ENCODE assay signal across 8 cellular contexts in genomic region chr12:131402222-131402621, GRCh38.
A peak's percentile ranks its signal among the peaks of the same experiment; 100 is the strongest.
DNase-seq lines count a peak whose midpoint lies in the region; ATAC-seq, FAIRE-seq and TF ChIP-seq lines count a peak whose summit lies in the region.
"Not testable (repeated sequence)": the region's sequence is repeated elsewhere in the genome, so short reads cannot be mapped to it uniquely, and the experiment has no call there.

No MANE protein-coding gene starts in this region.

- H4K20me1 ChIP-seq in HCT116 (ENCODE audit: insufficient read depth); PC-3 (ENCODE audit: low read length): not testable (repeated sequence)

- intact Hi-C loops in HCT116 (cut with micrococcal nuclease); PC-3 (cut with micrococcal nuclease); left lung (cut with DNase I); natural killer cell (cut with micrococcal nuclease); sciatic nerve (cut with DNase I); upper lobe of right lung (cut with DNase I): not testable (repeated sequence)
- intact Hi-C loops in heart right ventricle (cut with DNase I): loop anchor here in 3 of 10 donors (2.0 to 10.0 kb wide), 3 partner anchors 127 to 135 kb away; no protein-coding TSS in a partner anchor

- DNase-seq in HCT116 (ENCODE audit: low read depth, low spot score); left lung; sciatic nerve (ENCODE audit: low spot score); upper lobe of right lung: not testable (repeated sequence)
- DNase-seq in PC-3 (peak; percentile 30), heart right ventricle (peak in 1 of 2 donors; percentile 12), natural killer cell (peak; percentile 3)

- not testable (repeated sequence) for H3K36me3 ChIP-seq in HCT116 (ENCODE audit: control insufficient read depth in 1 of 2, insufficient read depth in 2 of 2, low read length in 2 of 2); PC-3 (ENCODE audit: low read depth, low read length); heart right ventricle; left lung; upper lobe of right lung

- not testable (repeated sequence) for BruUV-seq in HCT116 (replicated peaks; lab: Mats Ljungman, UMichigan); PC-3 (replicated peaks; lab: Mats Ljungman, UMichigan)

- not testable (repeated sequence) for H3K4me1 Mint-ChIP-seq in natural killer cell

- not testable (repeated sequence) for H3K27ac ChIP-seq in HCT116 (ENCODE audit: low read depth, low read length); PC-3 (ENCODE audit: low read length); heart right ventricle; left lung; upper lobe of right lung

- H3K36me3 Mint-ChIP-seq in natural killer cell: not testable (repeated sequence)

- TF ChIP-seq POLR2A in HCT116 (IDR thresholded peaks at IDR 0.05; ENCODE audit: borderline replicate concordance, extremely low read depth, insufficient read depth, insufficient read length): not testable (repeated sequence)

- peak; percentile 70 for FAIRE-seq in endometrium (lab: Jason Lieb, UNC)

- 53 to 56% methylated on average over 7 of the region's 7 CpGs for WGBS in heart right ventricle, 2 donors

- H2AFZ ChIP-seq in HCT116 (ENCODE audit: low read depth, low read length, poor library complexity, severe bottlenecking); PC-3 (ENCODE audit: low read length): not testable (repeated sequence)

- TF ChIP-seq CTCF in HCT116 (IDR thresholded peaks at IDR 0.05 in 2 of 3, conservative IDR thresholded peaks at IDR 0.05 in 1 of 3; ENCODE audit: borderline replicate concordance in 1 of 3, insufficient read depth in 1 of 3, low read depth in 2 of 3, low read length in 2 of 3); PC-3 (conservative IDR thresholded peaks at IDR 0.05; ENCODE audit: low read depth, low read length); heart right ventricle (IDR thresholded peaks at IDR 0.05); left lung (IDR thresholded peaks at IDR 0.05); natural killer cell (IDR thresholded peaks at IDR 0.05); upper lobe of right lung (IDR thresholded peaks at IDR 0.05): not testable (repeated sequence)

- H3K4me1 ChIP-seq in HCT116 (ENCODE audit: control insufficient read depth in 1 of 2, insufficient read depth in 2 of 2, low read length in 2 of 2): peaks cover 7 to 11% of the 10 kb centered on the region in 2 experiments; a peak in 3 of 4 replicates
- H3K4me1 ChIP-seq in PC-3 (ENCODE audit: insufficient read depth, low read length); heart right ventricle; left lung; upper lobe of right lung: not testable (repeated sequence)

- H3K4me2 ChIP-seq in HCT116 (ENCODE audit: low read length): peak overlapping the region; percentile 37
- not testable (repeated sequence) for H3K4me2 ChIP-seq in PC-3 (ENCODE audit: low read length)

- CTCF ChIA-PET in HCT116 (lab: Charles Lee); PC-3 (lab: Charles Lee): not testable (repeated sequence)

- H3K9me3 ChIP-seq in HCT116 (ENCODE audit: control insufficient read depth in 1 of 2, insufficient read depth in 1 of 2, low read depth in 1 of 2, low read length in 2 of 2); PC-3 (ENCODE audit: low read length); upper lobe of right lung: not testable (repeated sequence)
- H3K9me3 ChIP-seq in heart right ventricle (peaks cover 0 to 15% (median 8%) of the 10 kb centered on the region in 11 donors), left lung (peaks cover 0 to 14% of the 10 kb centered on the region in 2 donors)

- peak; percentile 88 for ATAC-seq in HCT116
- ATAC-seq in PC-3: peak; percentile 83
- peak; percentile 64 to 98 (median 86) for ATAC-seq in heart right ventricle
- ATAC-seq in left lung: peak; percentile 94
- ATAC-seq in natural killer cell: not testable (repeated sequence)
- peak; percentile 90 for ATAC-seq in sciatic nerve
- ATAC-seq in upper lobe of right lung: peak; percentile 47

- H3F3A ChIP-seq in PC-3 (ENCODE audit: low read length, unreplicated experiment): not testable (repeated sequence)

- not testable (repeated sequence) for H3K4me3 ChIP-seq in HCT116 (replicated peaks in 1 of 2; ENCODE audit: low read depth in 1 of 2, low read length in 2 of 2); PC-3 (ENCODE audit: low read length); heart right ventricle; left lung; upper lobe of right lung

- TF ChIP-seq RAD21 in HCT116 (IDR thresholded peaks at IDR 0.05; ENCODE audit: low read depth): not testable (repeated sequence)

- not testable (repeated sequence) for H3K4me3 Mint-ChIP-seq in natural killer cell

- not testable (repeated sequence) for H3K27me3 Mint-ChIP-seq in natural killer cell (ENCODE audit: low read depth in 2 of 2)

- H3K27me3 ChIP-seq in HCT116 (ENCODE audit: insufficient read depth, low read length): peaks cover 15% of the 10 kb centered on the region
- H3K27me3 ChIP-seq in PC-3 (ENCODE audit: low read length); left lung; upper lobe of right lung: not testable (repeated sequence)
- peaks cover 0 to 15% (median 4%) of the 10 kb centered on the region in 7 donors for H3K27me3 ChIP-seq in heart right ventricle

- not testable (repeated sequence) for H3K9ac ChIP-seq in HCT116 (ENCODE audit: low read length); PC-3 (ENCODE audit: low read length)

- not testable (repeated sequence) for H3K9me2 ChIP-seq in HCT116 (ENCODE audit: insufficient read depth); PC-3 (replicated peaks; ENCODE audit: low read length)

- RAD21 ChIA-PET in HCT116 (lab: Charles Lee; ENCODE audit: low non-redundant PET in 1 of 2, low total read pairs in 2 of 2, uncharacterized antibody in 2 of 2, unreplicated experiment in 2 of 2): not testable (repeated sequence)

- H3K9me3 Mint-ChIP-seq in natural killer cell: not testable (repeated sequence)

- H3K27ac Mint-ChIP-seq in natural killer cell: not testable (repeated sequence)

- not testable (repeated sequence) for H3K79me2 ChIP-seq in HCT116 (ENCODE audit: insufficient read depth, low read length); PC-3 (ENCODE audit: low read length)

- POLR2A ChIA-PET in HCT116 (lab: Charles Lee); PC-3 (lab: Charles Lee; ENCODE audit: unreplicated experiment): not testable (repeated sequence)

TF ChIP-seq in HCT116, 20 proteins besides CTCF, POLR2A, EP300 and RAD21:
- peak; percentile 24; the same call in 1 of the 2 replicates for TF ChIP-seq FOSL1 (IDR thresholded peaks at IDR 0.05; ENCODE audit: low read depth)
